Comparison of ENCODE assay signal across 8 cellular contexts in genomic region chr12:13211859-13212664, GRCh38. TPM values are rescaled to one million over a fixed set of nuclear protein-coding genes. Genes with fewer than 3 reads are reported as not detected.
DNase-seq lines count a peak whose midpoint lies in the region; ATAC-seq and TF ChIP-seq lines count a peak whose summit lies in the region.

No MANE protein-coding gene starts in this region.

- H3K9ac ChIP-seq in MM.1S (ENCODE audit: low read length) = no peak overlapping the region

- H3K36me3 ChIP-seq in MM.1S (replicated peaks; ENCODE audit: insufficient read depth, low read length) = no peaks in the 10 kb centered on the region

- peak overlapping the region; percentile 47 for H2AFZ ChIP-seq in MM.1S (ENCODE audit: low read length)

- ATAC-seq in HG02763 (IDR thresholded peaks at IDR 0.05; ENCODE audit: unreplicated experiment) = no peak

- H3K9me2 ChIP-seq in MM.1S (replicated peaks; ENCODE audit: insufficient read depth, low read length) = no peaks in the 10 kb centered on the region

- DNase-seq in GDM1 (lab: John Stamatoyannopoulos, UW) (peak; percentile 0), MM.1S (peak; percentile 83), SK-N-DZ (ENCODE audit: low spot score) (peak; percentile 76), head of caudate nucleus (peak in 40 of 42 donors; percentile 42 to 91 (median 74)), renal cortical epithelial cell (ENCODE audit: low read depth) (peak; percentile 47), 8988T (no peak)
- peak; percentile 74 for DNase-seq in activated naive CD4-positive, alpha-beta T cell treated with Interleukin-2 at 50 U/mL for 16 hours

- H3K4me1 ChIP-seq in MM.1S (ENCODE audit: low read length) = peaks cover 27% of the 10 kb centered on the region

- no peaks in the 10 kb centered on the region for H3K27me3 ChIP-seq in MM.1S (replicated peaks; ENCODE audit: insufficient read depth, low read length)

- H3K79me2 ChIP-seq in MM.1S (ENCODE audit: low read length) = no peaks in the 10 kb centered on the region

- H3F3A ChIP-seq in MM.1S (ENCODE audit: insufficient read depth, low read length) = peaks cover 6% of the 10 kb centered on the region; the same call in 1 of the 2 replicates

- intact Hi-C loops in head of caudate nucleus (cut with DNase I) = no loop called here

- TF ChIP-seq CTCF in MM.1S (IDR thresholded peaks at IDR 0.05; ENCODE audit: low read length) = peak; percentile 85

- H3K4me3 ChIP-seq in MM.1S (ENCODE audit: low read length) = no peak overlapping the region

- peak overlapping the region; percentile 30; the same call in 1 of the 2 replicates for H3K4me2 ChIP-seq in MM.1S (ENCODE audit: low read depth, low read length)

- no peak overlapping the region for H3K27ac ChIP-seq in MM.1S (ENCODE audit: low read length)

- no peaks in the 10 kb centered on the region for H3K9me3 ChIP-seq in MM.1S (replicated peaks; ENCODE audit: insufficient read depth, low read length)

- no peaks in the 10 kb centered on the region for H4K20me1 ChIP-seq in MM.1S (ENCODE audit: insufficient read depth, low read length)

RNA-seq across cellular contexts. Expression of gene EMP1, which starts 15.5 kb away (rescaled TPM):
- 0.02 TPM in 1 of 2 replicates, not detected in the other for polyA plus RNA-seq in SK-N-DZ (2014; cell fraction: cytosol; rRNA removed)
- polyA plus RNA-seq in SK-N-DZ (2014; cell fraction: nucleus; rRNA removed) = 0.06 TPM in 1 of 2 replicates, not detected in the other
- 60.2 and 110 TPM in 2 replicates for total RNA-seq in renal cortical epithelial cell
